In the genomic region with DNA sequence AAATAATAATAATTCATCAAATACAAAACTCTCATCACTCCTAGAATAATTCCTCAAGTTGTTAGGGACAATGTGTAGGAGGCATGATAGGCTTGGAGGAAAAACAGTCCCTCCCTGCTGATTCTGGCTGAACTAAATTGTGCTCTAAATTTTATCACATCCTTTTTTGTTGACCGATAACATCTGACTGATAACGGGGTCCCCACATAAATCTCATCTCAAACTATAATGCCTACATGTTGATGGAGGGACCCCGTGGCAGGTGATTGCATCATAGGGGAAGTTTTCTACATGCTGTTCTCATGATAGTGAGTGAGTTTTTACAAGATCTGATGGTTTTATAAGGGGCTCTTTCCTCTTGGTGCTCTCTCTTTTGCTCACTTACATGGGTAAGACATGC, we compare ENCODE assay signal across 7 cellular contexts.
"Had no signal": no experiment of that assay in that cellular context is flagged by ENCODE, and none has a peak within 500 bp of the region (broad histone marks: within the 10 kb centered on the region; RNA-seq: fewer than 3 reads in every experiment).

No MANE protein-coding gene starts in this region.

- FAIRE-seq: GM12878, GM12891, GM12892, GM18507, GM19239 had no signal

- DNase-seq: GDM1, GF-D8 had no signal

- H3K4me3 ChIP-seq: GM12878 had no signal

- ATAC-seq: GM12878 had no signal
